ENCODE assay signal across 17 cellular contexts in the genomic region with DNA sequence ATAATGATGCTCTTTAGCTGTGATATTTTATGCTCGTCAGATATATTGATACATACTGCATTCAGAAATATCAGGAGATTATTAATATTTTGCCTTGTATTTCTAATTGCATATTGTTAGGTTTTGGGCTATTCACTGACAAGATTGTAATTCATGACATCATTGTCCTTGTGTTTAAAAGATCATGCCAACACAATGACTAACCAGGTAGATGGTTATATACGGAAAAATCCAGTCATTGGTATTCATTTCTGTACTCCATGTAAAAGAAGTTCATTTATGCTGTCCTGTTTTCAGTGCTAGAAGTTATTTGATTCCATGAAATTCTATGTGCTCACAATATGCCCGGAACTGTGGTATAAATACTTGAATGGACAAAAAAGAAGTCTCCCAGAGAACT.
DNase-seq lines count a peak whose midpoint lies in the region; ATAC-seq and TF ChIP-seq lines count a peak whose summit lies in the region.
"Had no signal": no experiment of that assay in that cellular context is flagged by ENCODE, and none has a peak within 500 bp of the region (broad histone marks: within the 10 kb centered on the region; RNA-seq: fewer than 3 reads in every experiment).

No MANE protein-coding gene starts in this region.

- H3K4me3 ChIP-seq in SK-N-SH (ENCODE audit: low read depth in 2 of 2, low read length in 1 of 2) (no peak overlapping the region), fibroblast of mammary gland (ENCODE audit: control insufficient read depth, low read depth, low read length) (no peak overlapping the region)
- H3K4me3 ChIP-seq: heart left ventricle, prostate gland, spleen had no signal

- no peak overlapping the region for H3K4me3 Mint-ChIP-seq in activated CD8-positive, alpha-beta memory T cell treated with anti-CD3 and anti-CD28 coated beads, Interleukin-2, amount 10 ng/mL, durations not matched to agents 7 days and 5 days
- H3K4me3 Mint-ChIP-seq: CD4-positive, CD25-positive, alpha-beta regulatory T cell; naive thymus-derived CD4-positive, alpha-beta T cell had no signal

- no peaks in the 10 kb centered on the region for H3K36me3 Mint-ChIP-seq in activated CD8-positive, alpha-beta memory T cell treated with anti-CD3 and anti-CD28 coated beads, Interleukin-2, amount 10 ng/mL, durations not matched to agents 7 days and 5 days
- H3K36me3 Mint-ChIP-seq: CD4-positive, CD25-positive, alpha-beta regulatory T cell; naive thymus-derived CD4-positive, alpha-beta T cell had no signal

- no peaks in the 10 kb centered on the region for H3K27me3 ChIP-seq in SK-N-SH (ENCODE audit: insufficient read depth)
- H3K27me3 ChIP-seq: heart left ventricle, spleen had no signal

- H3K9ac ChIP-seq in SK-N-SH, result no peak overlapping the region

- H3K9me2 ChIP-seq in SK-N-SH, result no peaks in the 10 kb centered on the region

- H3K36me3 ChIP-seq in SK-N-SH (replicated peaks in 1 of 2; ENCODE audit: control insufficient read depth in 1 of 2, insufficient read depth in 2 of 2, low read length in 1 of 2), result no peaks in the 10 kb centered on the region
- H3K36me3 ChIP-seq: heart left ventricle, prostate gland, spleen had no signal

- H3K9me3 Mint-ChIP-seq in activated CD8-positive, alpha-beta memory T cell treated with anti-CD3 and anti-CD28 coated beads, Interleukin-2, amount 10 ng/mL, durations not matched to agents 7 days and 5 days (ENCODE audit: low read depth), result peaks cover 5% of the 10 kb centered on the region

- H3K4me1 ChIP-seq in SK-N-SH (ENCODE audit: control insufficient read depth in 1 of 2, insufficient read depth in 2 of 2, low read depth in 1 of 2, low read length in 1 of 2), result peaks cover 0 to 5% of the 10 kb centered on the region in 2 experiments; a peak in 2 of 4 replicates
- H3K4me1 ChIP-seq: prostate gland, spleen had no signal

- no peak overlapping the region for H3K27ac Mint-ChIP-seq in activated CD8-positive, alpha-beta memory T cell treated with anti-CD3 and anti-CD28 coated beads, Interleukin-2, amount 10 ng/mL, durations not matched to agents 7 days and 5 days
- H3K27ac Mint-ChIP-seq: CD4-positive, CD25-positive, alpha-beta regulatory T cell; naive thymus-derived CD4-positive, alpha-beta T cell had no signal

- POLR2A ChIA-PET in SK-N-SH (lab: Yijun Ruan, JAX), result no interaction called here

- WGBS in SK-N-SH (ENCODE audit: low lambda C conversion rate), result 72% methylated on average over 3 of the region's 3 CpGs

- TF ChIP-seq CTCF in SK-N-SH (IDR thresholded peaks at IDR 0.05), result no peak
- no peak for TF ChIP-seq CTCF in fibroblast of mammary gland (conservative IDR thresholded peaks at IDR 0.05; ENCODE audit: control insufficient read depth, insufficient read depth, low read depth, low read length)

- H3K27me3 Mint-ChIP-seq in activated CD8-positive, alpha-beta memory T cell treated with anti-CD3 and anti-CD28 coated beads, Interleukin-2, amount 10 ng/mL, durations not matched to agents 7 days and 5 days, result no peaks in the 10 kb centered on the region
- H3K27me3 Mint-ChIP-seq: CD4-positive, CD25-positive, alpha-beta regulatory T cell had no signal

- H3F3A ChIP-seq in SK-N-SH (replicated peaks; ENCODE audit: insufficient read depth), result no peaks in the 10 kb centered on the region

- no peak overlapping the region for H3K4me2 ChIP-seq in SK-N-SH

- ATAC-seq in SK-N-SH treated with all-trans-retinoic acid at 6 μM for 48 hours (no peak; the same call in 2 of the 3 replicates), GM19351 (IDR thresholded peaks at IDR 0.05; ENCODE audit: unreplicated experiment) (no peak), GM21737 (IDR thresholded peaks at IDR 0.05; ENCODE audit: unreplicated experiment) (no peak)
- ATAC-seq in activated CD8-positive, alpha-beta memory T cell treated with anti-CD3 and anti-CD28 coated beads, Interleukin-2, amount 10 ng/mL, durations not matched to agents 7 days and 5 days, result no peak
- ATAC-seq: heart left ventricle; naive thymus-derived CD4-positive, alpha-beta T cell had no signal

- TF ChIP-seq EP300 in SK-N-SH (IDR thresholded peaks at IDR 0.05; ENCODE audit: borderline replicate concordance in 1 of 2, low read depth in 1 of 2, low read length in 1 of 2), result no peak

- no peak for TF ChIP-seq RAD21 in SK-N-SH (IDR thresholded peaks at IDR 0.05; ENCODE audit: low read length)

- no peak for DNase-seq in SK-N-SH
- peak; percentile 38 for DNase-seq in RPMI7951 (ENCODE audit: low read depth)
- peak; percentile 74 for DNase-seq in fibroblast of mammary gland (ENCODE audit: low read depth)
- DNase-seq in stimulated activated CD4-positive, alpha-beta T cell treated with anti-CD3 and anti-CD28 coated beads, Interleukin-2, amount 100 ng/mL, for 48 hours, result no peak
- DNase-seq in activated CD8-positive, alpha-beta memory T cell treated with anti-CD3 and anti-CD28 coated beads, Interleukin-2, amount 10 ng/mL, durations not matched to agents 7 days and 5 days, result no peak
- DNase-seq: activated CD4-positive, CD25-positive, alpha-beta regulatory T cell treated with anti-CD3 and anti-CD28 coated beads, Interleukin-2, amount 50 U/mL, for 72 hours; CD4-positive, CD25-positive, alpha-beta regulatory T cell; heart left ventricle; naive thymus-derived CD4-positive, alpha-beta T cell; NCI-H2029 treated with DMSO at 0.1 percent for 48 hours; spleen; T1000 had no signal

- H2AFZ ChIP-seq in SK-N-SH (ENCODE audit: low read depth), result no peak overlapping the region

- no peaks in the 10 kb centered on the region for H3K9me3 ChIP-seq in SK-N-SH
- H3K9me3 ChIP-seq: prostate gland had no signal

- no peaks in the 10 kb centered on the region for H3K79me2 ChIP-seq in SK-N-SH (ENCODE audit: insufficient read depth)

- CTCF ChIA-PET in SK-N-SH (lab: Yijun Ruan, JAX), result interaction anchor here (0.6 kb wide), 1 partner anchor 54 kb away, joined by 3 read pairs; no protein-coding TSS in a partner anchor
- CTCF ChIA-PET in activated CD8-positive, alpha-beta memory T cell treated with anti-CD3 and anti-CD28 coated beads, Interleukin-2, amount 10 ng/mL, durations not matched to agents 7 days and 5 days (lab: Charles Lee), result no interaction called here

- H4K20me1 ChIP-seq in SK-N-SH (ENCODE audit: insufficient read depth), result no peaks in the 10 kb centered on the region

- H3K4me1 Mint-ChIP-seq in activated CD8-positive, alpha-beta memory T cell treated with anti-CD3 and anti-CD28 coated beads, Interleukin-2, amount 10 ng/mL, durations not matched to agents 7 days and 5 days, result no peaks in the 10 kb centered on the region
- H3K4me1 Mint-ChIP-seq: CD4-positive, CD25-positive, alpha-beta regulatory T cell; naive thymus-derived CD4-positive, alpha-beta T cell had no signal

- peak overlapping the region in 1 of 2 experiments; percentile 39; a peak in 1 of 4 replicates for H3K27ac ChIP-seq in SK-N-SH (ENCODE audit: low read depth in 2 of 2, low read length in 1 of 2)
- H3K27ac ChIP-seq: 22Rv1, heart left ventricle, prostate gland, spleen had no signal

TF ChIP-seq in SK-N-SH, 30 proteins besides CTCF, POLR2A, EP300 and RAD21:
- TF ChIP-seq TEAD4 (IDR thresholded peaks at IDR 0.05; ENCODE audit: borderline replicate concordance, insufficient read depth) (no peak), JUND (IDR thresholded peaks at IDR 0.05) (peak; percentile 23; the same call in 1 of the 2 replicates), CHD2 (IDR thresholded peaks at IDR 0.05; ENCODE audit: low read length, partially characterized antibody) (no peak), FOSL2 (IDR thresholded peaks at IDR 0.05; ENCODE audit: borderline replicate concordance, low read depth) (peak; percentile 26; the same call in 1 of the 2 replicates), POLR2AphosphoS5 (IDR thresholded peaks at IDR 0.05; ENCODE audit: low read depth, low read length) (no peak), NRF1 (IDR thresholded peaks at IDR 0.05; ENCODE audit: low read depth, low read length) (no peak)
- TF ChIP-seq, protein P1, sequence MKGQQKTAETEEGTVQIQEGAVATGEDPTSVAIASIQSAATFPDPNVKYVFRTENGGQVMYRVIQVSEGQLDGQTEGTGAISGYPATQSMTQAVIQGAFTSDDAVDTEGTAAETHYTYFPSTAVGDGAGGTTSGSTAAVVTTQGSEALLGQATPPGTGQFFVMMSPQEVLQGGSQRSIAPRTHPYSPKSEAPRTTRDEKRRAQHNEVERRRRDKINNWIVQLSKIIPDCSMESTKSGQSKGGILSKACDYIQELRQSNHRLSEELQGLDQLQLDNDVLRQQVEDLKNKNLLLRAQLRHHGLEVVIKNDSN (IDR thresholded peaks at IDR 0.05; ENCODE audit: borderline replicate concordance, low read depth), result no peak

TF ChIP-seq in SK-N-SH treated with all-trans-retinoic acid at 6 μM for 48 hours, 23 proteins besides CTCF, POLR2A, EP300 and RAD21:
- TF ChIP-seq, protein P2, sequence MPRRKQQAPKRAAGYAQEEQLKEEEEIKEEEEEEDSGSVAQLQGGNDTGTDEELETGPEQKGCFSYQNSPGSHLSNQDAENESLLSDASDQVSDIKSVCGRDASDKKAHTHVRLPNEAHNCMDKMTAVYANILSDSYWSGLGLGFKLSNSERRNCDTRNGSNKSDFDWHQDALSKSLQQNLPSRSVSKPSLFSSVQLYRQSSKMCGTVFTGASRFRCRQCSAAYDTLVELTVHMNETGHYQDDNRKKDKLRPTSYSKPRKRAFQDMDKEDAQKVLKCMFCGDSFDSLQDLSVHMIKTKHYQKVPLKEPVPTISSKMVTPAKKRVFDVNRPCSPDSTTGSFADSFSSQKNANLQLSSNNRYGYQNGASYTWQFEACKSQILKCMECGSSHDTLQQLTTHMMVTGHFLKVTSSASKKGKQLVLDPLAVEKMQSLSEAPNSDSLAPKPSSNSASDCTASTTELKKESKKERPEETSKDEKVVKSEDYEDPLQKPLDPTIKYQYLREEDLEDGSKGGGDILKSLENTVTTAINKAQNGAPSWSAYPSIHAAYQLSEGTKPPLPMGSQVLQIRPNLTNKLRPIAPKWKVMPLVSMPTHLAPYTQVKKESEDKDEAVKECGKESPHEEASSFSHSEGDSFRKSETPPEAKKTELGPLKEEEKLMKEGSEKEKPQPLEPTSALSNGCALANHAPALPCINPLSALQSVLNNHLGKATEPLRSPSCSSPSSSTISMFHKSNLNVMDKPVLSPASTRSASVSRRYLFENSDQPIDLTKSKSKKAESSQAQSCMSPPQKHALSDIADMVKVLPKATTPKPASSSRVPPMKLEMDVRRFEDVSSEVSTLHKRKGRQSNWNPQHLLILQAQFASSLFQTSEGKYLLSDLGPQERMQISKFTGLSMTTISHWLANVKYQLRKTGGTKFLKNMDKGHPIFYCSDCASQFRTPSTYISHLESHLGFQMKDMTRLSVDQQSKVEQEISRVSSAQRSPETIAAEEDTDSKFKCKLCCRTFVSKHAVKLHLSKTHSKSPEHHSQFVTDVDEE (CRISPR knock-in tag; IDR thresholded peaks at IDR 0.05), result no peak
- TF ChIP-seq TOX (CRISPR knock-in tag; IDR thresholded peaks at IDR 0.05; ENCODE audit: borderline replicate concordance) (no peak), CSDC2 (CRISPR knock-in tag; IDR thresholded peaks at IDR 0.05) (no peak), ZNF565 (CRISPR knock-in tag; conservative IDR thresholded peaks at IDR 0.05; ENCODE audit: low read depth) (no peak), ZC3H10 (CRISPR knock-in tag; IDR thresholded peaks at IDR 0.05) (no peak)

Comparison
In these comparisons a context has a peak if more than half of its experiments do, and no peak if none do; other contexts are left out.
1. DNase-seq: peak in RPMI7951 (single experiment) and fibroblast of mammary gland (single experiment); none in SK-N-SH (single experiment), stimulated activated CD4-positive, alpha-beta T cell treated with anti-CD3 and anti-CD28 coated beads, Interleukin-2, amount 100 ng/mL, for 48 hours (0 of 2) and activated CD8-positive, alpha-beta memory T cell treated with anti-CD3 and anti-CD28 coated beads, Interleukin-2, amount 10 ng/mL, durations not matched to agents 7 days and 5 days (single experiment).